Comparison of ENCODE assay signal across 13 cellular contexts in genomic region chr3:180018588-180018987, GRCh38. TPM values are rescaled to one million over a fixed set of nuclear protein-coding genes. Genes with fewer than 3 reads are reported as not detected.
DNase-seq lines count a peak whose midpoint lies in the region; ATAC-seq and TF ChIP-seq lines count a peak whose summit lies in the region.
"Had no signal": no experiment of that assay in that cellular context is flagged by ENCODE, and none has a peak within 500 bp of the region (broad histone marks: within the 10 kb centered on the region; RNA-seq: fewer than 3 reads in every experiment).

No MANE protein-coding gene starts in this region.

- POLR2A ChIA-PET in PC-3 (lab: Charles Lee; ENCODE audit: unreplicated experiment) = no interaction called here

- H3K9me2 ChIP-seq in PC-3 (replicated peaks; ENCODE audit: low read length) = no peaks in the 10 kb centered on the region

- BruUV-seq in PC-3 (replicated peaks; lab: Mats Ljungman, UMichigan) = no TSS peak

- H3F3A ChIP-seq in PC-3 (ENCODE audit: low read length, unreplicated experiment) (no peaks in the 10 kb centered on the region), neural progenitor cell (ENCODE audit: low read depth) (no peaks in the 10 kb centered on the region)

- no peaks in the 10 kb centered on the region for H3K4me1 ChIP-seq in H9 (ENCODE audit: insufficient read depth, low read length)
- no peaks in the 10 kb centered on the region for H3K4me1 ChIP-seq in PC-3 (ENCODE audit: insufficient read depth, low read length)
- H3K4me1 ChIP-seq in neural progenitor cell = no peaks in the 10 kb centered on the region
- H3K4me1 ChIP-seq in heart right ventricle = no peaks in the 10 kb centered on the region
- H3K4me1 ChIP-seq in mesenchymal stem cell (ENCODE audit: control insufficient read depth, insufficient read depth, low read depth, low read length) = no peaks in the 10 kb centered on the region

- DNase-seq in H9 (peak; percentile 30), PC-3 (peak; percentile 10), neural progenitor cell (ENCODE audit: low spot score) (peak; percentile 48), heart right ventricle (no peak), mesenchymal stem cell (no peak)
- DNase-seq in activated T-helper 1 cell treated with anti-CD3 and anti-CD28 coated beads, Interleukin-12 subunit alpha, Interleukin-12 subunit beta, Interleukin-2, Interleukin-4 antibody, amounts not matched to agents 30 ng/mL and 10 ng/mL and 1 ng/mL, durations not matched to agents 14 hours and 24 hours and 36 hours (ENCODE audit: low spot score) = no peak
- DNase-seq: activated CD4-positive, CD25-positive, alpha-beta regulatory T cell treated with anti-CD3 and anti-CD28 coated beads, Interleukin-2, amount 50 U/mL, for 72 hours; CD8-positive, alpha-beta memory T cell; cerebellar nuclear complex; NCI-H510A treated with DMSO at 0.1 percent for 48 hours had no signal

- H4K91ac ChIP-seq in H9 (ENCODE audit: insufficient read length, low read depth, low read length) (no peak overlapping the region), mesenchymal stem cell (ENCODE audit: low read length) (no peak overlapping the region)

- no peak overlapping the region for H4K5ac ChIP-seq in H9 (ENCODE audit: insufficient read length, low read depth, low read length)

- no peak overlapping the region for H3K4me2 ChIP-seq in H9 (ENCODE audit: insufficient read depth, insufficient read length, low read length)
- H3K4me2 ChIP-seq in PC-3 (ENCODE audit: low read length) = no peak overlapping the region
- no peak overlapping the region for H3K4me2 ChIP-seq in neural progenitor cell
- no peak overlapping the region for H3K4me2 ChIP-seq in mesenchymal stem cell (ENCODE audit: low read length, poor library complexity, severe bottlenecking)

- H3K4ac ChIP-seq in H9 (ENCODE audit: low read depth, low read length) = no peak overlapping the region
- H3K4ac ChIP-seq in mesenchymal stem cell (ENCODE audit: low read depth in 1 of 2, low read length in 2 of 2) = no peak overlapping the region

- H3K79me2 ChIP-seq in H9 (ENCODE audit: insufficient read depth, low read length) = no peaks in the 10 kb centered on the region
- H3K79me2 ChIP-seq in PC-3 (ENCODE audit: low read length) = no peaks in the 10 kb centered on the region
- no peaks in the 10 kb centered on the region for H3K79me2 ChIP-seq in neural progenitor cell (ENCODE audit: low read depth)

- no peak overlapping the region for H3K23ac ChIP-seq in H9 (ENCODE audit: insufficient read length, low read depth, low read length)
- H3K23ac ChIP-seq in mesenchymal stem cell (ENCODE audit: low read length in 2 of 2) = no peak overlapping the region

- H4K8ac ChIP-seq in H9 (replicated peaks; ENCODE audit: insufficient read length, low read depth, low read length) (no peak overlapping the region), mesenchymal stem cell (ENCODE audit: low read length) (no peak overlapping the region)

- no peaks in the 10 kb centered on the region for H3K36me3 ChIP-seq in PC-3 (ENCODE audit: low read depth, low read length)
- no peaks in the 10 kb centered on the region for H3K36me3 ChIP-seq in neural progenitor cell
- no peaks in the 10 kb centered on the region for H3K36me3 ChIP-seq in heart right ventricle
- H3K36me3 ChIP-seq in mesenchymal stem cell (ENCODE audit: control insufficient read depth in 1 of 2, insufficient read depth in 2 of 2, low read depth in 1 of 2, low read length in 2 of 2) = no peaks in the 10 kb centered on the region

- H3K56ac ChIP-seq in H9 (ENCODE audit: insufficient read length, low read depth, low read length) = no peak overlapping the region

- H3K27ac Mint-ChIP-seq in H9 = no peak overlapping the region
- H3K27ac Mint-ChIP-seq in neural progenitor cell = no peak overlapping the region
- H3K27ac Mint-ChIP-seq in activated T-helper 1 cell treated with anti-CD3 and anti-CD28 coated beads, Interleukin-12 subunit alpha, Interleukin-12 subunit beta, Interleukin-2, Interleukin-4 antibody, amounts not matched to agents 30 ng/mL and 10 ng/mL and 1 ng/mL, durations not matched to agents 14 hours and 24 hours and 36 hours = no peak overlapping the region
- H3K27ac Mint-ChIP-seq: CD8-positive, alpha-beta memory T cell; nephron had no signal

- H2BK120ac ChIP-seq in H9 (ENCODE audit: low read depth, low read length, poor library complexity, severe bottlenecking) (no peak overlapping the region), mesenchymal stem cell (ENCODE audit: low read depth, low read length) (no peak overlapping the region)

- no peak overlapping the region for H2BK5ac ChIP-seq in H9 (ENCODE audit: insufficient read length, low read length)
- H2BK5ac ChIP-seq in mesenchymal stem cell (ENCODE audit: low read depth, low read length, poor library complexity, severe bottlenecking) = no peak overlapping the region

- no CpG with 5 or more reads among the region's 4 CpGs for WGBS in H9 (ENCODE audit: extremely low coverage, insufficient read length, low lambda C conversion rate)
- 39 to 51% methylated on average over 4 of the region's 4 CpGs for WGBS in heart right ventricle, 2 donors
- 48% methylated on average over 3 of the region's 4 CpGs for WGBS in mesenchymal stem cell

- H2AFZ ChIP-seq in H9 (ENCODE audit: low read length) = no peak overlapping the region
- H2AFZ ChIP-seq in PC-3 (ENCODE audit: low read length) = peak overlapping the region; percentile 37; the same call in 1 of the 2 replicates
- no peak overlapping the region for H2AFZ ChIP-seq in neural progenitor cell (replicated peaks)
- no peak overlapping the region for H2AFZ ChIP-seq in mesenchymal stem cell (ENCODE audit: low read depth, low read length)

- no peak overlapping the region for H3K9ac ChIP-seq in H9 (ENCODE audit: extremely low read depth, insufficient read length, low read length)
- H3K9ac ChIP-seq in PC-3 (ENCODE audit: low read length) = no peak overlapping the region
- no peak overlapping the region for H3K9ac ChIP-seq in neural progenitor cell
- H3K9ac ChIP-seq in mesenchymal stem cell (ENCODE audit: low read length) = no peak overlapping the region

- no peak overlapping the region for H3T11ph ChIP-seq in H9 (ENCODE audit: low read length)

- no peaks in the 10 kb centered on the region for H4K20me1 ChIP-seq in H9 (ENCODE audit: control insufficient read depth, insufficient read depth, insufficient read length)
- H4K20me1 ChIP-seq in PC-3 (ENCODE audit: low read length) = no peaks in the 10 kb centered on the region
- no peaks in the 10 kb centered on the region for H4K20me1 ChIP-seq in neural progenitor cell (ENCODE audit: low read depth)

- no peaks in the 10 kb centered on the region for H3K4me1 Mint-ChIP-seq in H9
- H3K4me1 Mint-ChIP-seq in neural progenitor cell = no peaks in the 10 kb centered on the region
- H3K4me1 Mint-ChIP-seq in activated T-helper 1 cell treated with anti-CD3 and anti-CD28 coated beads, Interleukin-12 subunit alpha, Interleukin-12 subunit beta, Interleukin-2, Interleukin-4 antibody, amounts not matched to agents 30 ng/mL and 10 ng/mL and 1 ng/mL, durations not matched to agents 14 hours and 24 hours and 36 hours (ENCODE audit: low read depth) = no peaks in the 10 kb centered on the region
- H3K4me1 Mint-ChIP-seq: CD8-positive, alpha-beta memory T cell; nephron had no signal

- intact Hi-C loops in PC-3 (cut with micrococcal nuclease) = no loop called here
- intact Hi-C loops in activated T-helper 1 cell treated with anti-CD3 and anti-CD28 coated beads, Interleukin-12 subunit alpha, Interleukin-12 subunit beta, Interleukin-2, Interleukin-4 antibody, amounts not matched to agents 30 ng/mL and 10 ng/mL and 1 ng/mL, durations not matched to agents 14 hours and 24 hours and 36 hours (cut with micrococcal nuclease) = loop anchor here (10.0 kb wide), 1 partner anchor 94 kb away; no protein-coding TSS in a partner anchor
- intact Hi-C loops in heart right ventricle (cut with DNase I) = no loop called here

- H3K27me3 ChIP-seq in H9 (ENCODE audit: insufficient read depth, low read length) (no peaks in the 10 kb centered on the region), PC-3 (ENCODE audit: low read length) (no peaks in the 10 kb centered on the region), neural progenitor cell (no peaks in the 10 kb centered on the region), heart right ventricle (no peaks in the 10 kb centered on the region), mesenchymal stem cell (ENCODE audit: control insufficient read depth in 1 of 2, insufficient read depth in 1 of 2, low read length in 2 of 2) (no peaks in the 10 kb centered on the region)

- ATAC-seq in GM18511 (IDR thresholded peaks at IDR 0.05; ENCODE audit: unreplicated experiment) (peak; percentile 94), PC-3 (peak; percentile 48; the same call in 1 of the 2 replicates), GM19397 (IDR thresholded peaks at IDR 0.05; ENCODE audit: unreplicated experiment) (no peak), heart right ventricle (no peak)

- no peak overlapping the region for H2AK5ac ChIP-seq in H9 (ENCODE audit: insufficient read length, low read length)
- no peak overlapping the region for H2AK5ac ChIP-seq in mesenchymal stem cell (ENCODE audit: low read length, severe bottlenecking)

- H3K9me3 Mint-ChIP-seq in H9 (no peaks in the 10 kb centered on the region), neural progenitor cell (no peaks in the 10 kb centered on the region)
- no peaks in the 10 kb centered on the region for H3K9me3 Mint-ChIP-seq in activated T-helper 1 cell treated with anti-CD3 and anti-CD28 coated beads, Interleukin-12 subunit alpha, Interleukin-12 subunit beta, Interleukin-2, Interleukin-4 antibody, amounts not matched to agents 30 ng/mL and 10 ng/mL and 1 ng/mL, durations not matched to agents 14 hours and 24 hours and 36 hours
- H3K9me3 Mint-ChIP-seq: CD8-positive, alpha-beta memory T cell; nephron had no signal

- H3K9me3 ChIP-seq in H9 (ENCODE audit: control insufficient read depth, low read depth, low read length) (no peaks in the 10 kb centered on the region), PC-3 (ENCODE audit: low read length) (no peaks in the 10 kb centered on the region), neural progenitor cell (ENCODE audit: low read depth) (no peaks in the 10 kb centered on the region), heart right ventricle (no peaks in the 10 kb centered on the region), mesenchymal stem cell (ENCODE audit: control insufficient read depth, low read length) (no peaks in the 10 kb centered on the region)

- no peak overlapping the region for H3K27ac ChIP-seq in H9 (ENCODE audit: insufficient read length, low read depth, low read length)
- no peak overlapping the region for H3K27ac ChIP-seq in PC-3 (ENCODE audit: low read length)
- no peak overlapping the region for H3K27ac ChIP-seq in neural progenitor cell
- H3K27ac ChIP-seq in heart right ventricle = no peak overlapping the region
- no peak overlapping the region for H3K27ac ChIP-seq in mesenchymal stem cell (ENCODE audit: low read length, poor library complexity, severe bottlenecking)

- H3K36me3 Mint-ChIP-seq in H9 (ENCODE audit: insufficient read depth in 1 of 3, low read depth in 3 of 3) = no peaks in the 10 kb centered on the region
- no peaks in the 10 kb centered on the region for H3K36me3 Mint-ChIP-seq in neural progenitor cell
- no peaks in the 10 kb centered on the region for H3K36me3 Mint-ChIP-seq in activated T-helper 1 cell treated with anti-CD3 and anti-CD28 coated beads, Interleukin-12 subunit alpha, Interleukin-12 subunit beta, Interleukin-2, Interleukin-4 antibody, amounts not matched to agents 30 ng/mL and 10 ng/mL and 1 ng/mL, durations not matched to agents 14 hours and 24 hours and 36 hours (ENCODE audit: low read depth)
- H3K36me3 Mint-ChIP-seq: CD8-positive, alpha-beta memory T cell had no signal

- no peak overlapping the region for H3K4me3 ChIP-seq in PC-3 (ENCODE audit: low read length)
- no peak overlapping the region for H3K4me3 ChIP-seq in neural progenitor cell
- H3K4me3 ChIP-seq in heart right ventricle = no peak overlapping the region
- H3K4me3 ChIP-seq in mesenchymal stem cell (ENCODE audit: insufficient read depth in 1 of 2, low read depth in 1 of 2, low read length in 2 of 2) = no peak overlapping the region

- CTCF ChIA-PET in PC-3 (lab: Charles Lee) = interaction anchor here (0.6 to 0.8 kb wide), 2 partner anchors 27 to 577 kb away, joined by 3 read pairs; no protein-coding TSS in a partner anchor

- no peak overlapping the region for H2BK20ac ChIP-seq in H9 (ENCODE audit: low read depth, low read length, poor library complexity, severe bottlenecking)

- no peak overlapping the region for H3K18ac ChIP-seq in H9 (ENCODE audit: insufficient read length, low read depth, low read length)
- no peak overlapping the region for H3K18ac ChIP-seq in mesenchymal stem cell (ENCODE audit: low read depth in 1 of 2, low read length in 2 of 2)

- H3K79me1 ChIP-seq in H9 (ENCODE audit: insufficient read depth, low read depth, low read length, poor library complexity, severe bottlenecking) (no peaks in the 10 kb centered on the region), mesenchymal stem cell (replicated peaks; ENCODE audit: low read length, poor library complexity, severe bottlenecking) (no peaks in the 10 kb centered on the region)

- no peak overlapping the region for H3K14ac ChIP-seq in H9 (ENCODE audit: insufficient read depth, low read length)
- no peak overlapping the region for H3K14ac ChIP-seq in mesenchymal stem cell (ENCODE audit: low read length in 2 of 2)

- H3K23me2 ChIP-seq in H9 (ENCODE audit: insufficient read length, low read depth, low read length, poor library complexity, severe bottlenecking) = no peaks in the 10 kb centered on the region

- TF ChIP-seq CTCF in H9 (conservative IDR thresholded peaks at IDR 0.05) (peak; percentile 44; the same call in 1 of the 3 replicates), PC-3 (conservative IDR thresholded peaks at IDR 0.05; ENCODE audit: low read depth, low read length) (peak; percentile 34; the same call in 1 of the 2 replicates), neural progenitor cell (IDR thresholded peaks at IDR 0.05) (peak; percentile 42), heart right ventricle (IDR thresholded peaks at IDR 0.05) (no peak)

- H3K27me3 Mint-ChIP-seq in H9 (ENCODE audit: low read depth) = no peaks in the 10 kb centered on the region
- no peaks in the 10 kb centered on the region for H3K27me3 Mint-ChIP-seq in neural progenitor cell (ENCODE audit: insufficient read depth, low read depth)
- H3K27me3 Mint-ChIP-seq in activated T-helper 1 cell treated with anti-CD3 and anti-CD28 coated beads, Interleukin-12 subunit alpha, Interleukin-12 subunit beta, Interleukin-2, Interleukin-4 antibody, amounts not matched to agents 30 ng/mL and 10 ng/mL and 1 ng/mL, durations not matched to agents 14 hours and 24 hours and 36 hours (ENCODE audit: insufficient read depth) = no peaks in the 10 kb centered on the region
- H3K27me3 Mint-ChIP-seq: CD8-positive, alpha-beta memory T cell had no signal

- no peak overlapping the region for H2BK15ac ChIP-seq in H9 (ENCODE audit: low read depth, low read length)
- no peak overlapping the region for H2BK15ac ChIP-seq in mesenchymal stem cell (ENCODE audit: low read depth, poor library complexity, severe bottlenecking)

- H3K4me3 Mint-ChIP-seq in H9 (no peak overlapping the region), neural progenitor cell (no peak overlapping the region)
- no peak overlapping the region for H3K4me3 Mint-ChIP-seq in activated T-helper 1 cell treated with anti-CD3 and anti-CD28 coated beads, Interleukin-12 subunit alpha, Interleukin-12 subunit beta, Interleukin-2, Interleukin-4 antibody, amounts not matched to agents 30 ng/mL and 10 ng/mL and 1 ng/mL, durations not matched to agents 14 hours and 24 hours and 36 hours
- H3K4me3 Mint-ChIP-seq: CD8-positive, alpha-beta memory T cell; nephron had no signal

- no peak overlapping the region for H2BK12ac ChIP-seq in H9 (ENCODE audit: insufficient read length, low read depth, low read length)
- no peak overlapping the region for H2BK12ac ChIP-seq in mesenchymal stem cell (ENCODE audit: low read length in 2 of 2)

RNA-seq across cellular contexts. Expression of gene PEX5L, which starts 18.1 kb away (rescaled TPM):
- total RNA-seq in H9 (2021) (0.85 and 1.4 TPM in 2 replicates), PC-3 (2014; rRNA removed) (0.69 and 0.86 TPM in 2 replicates), neural progenitor cell (ENCODE audit: low replicate concordance) (0.62 and 0.90 TPM in 2 replicates), heart right ventricle (under 1 TPM in 7 of 10 donors, not detected in 3; 0.25 to 0.94 (median 0.42) TPM)
- total RNA-seq in activated T-helper 1 cell treated with anti-CD3 and anti-CD28 coated beads, Interleukin-12 subunit alpha, Interleukin-12 subunit beta, Interleukin-2, Interleukin-4 antibody, amounts not matched to agents 30 ng/mL and 10 ng/mL and 1 ng/mL, durations not matched to agents 14 hours and 24 hours and 36 hours = 0.17 and 0.67 TPM in 2 replicates
- under 1 TPM; 0.01 to 0.07 TPM for polyA plus RNA-seq in heart right ventricle
- polyA plus RNA-seq in mesenchymal stem cell (2013, experiment 1 of 2) = not detected
- polyA plus RNA-seq in mesenchymal stem cell (2013, experiment 2 of 2) = 0.01 TPM
- total RNA-seq: CD8-positive, alpha-beta memory T cell had no signal

Comparison
In these comparisons a context has a peak if more than half of its experiments do, and no peak if none do; other contexts are left out.
1. ATAC-seq: peak in GM18511 (single experiment) and PC-3 (single experiment); none in GM19397 (single experiment) and heart right ventricle (0 of 8).
2. DNase-seq: peak in H9 (single experiment), PC-3 (single experiment) and neural progenitor cell (single experiment); none in activated T-helper 1 cell treated with anti-CD3 and anti-CD28 coated beads, Interleukin-12 subunit alpha, Interleukin-12 subunit beta, Interleukin-2, Interleukin-4 antibody, amounts not matched to agents 30 ng/mL and 10 ng/mL and 1 ng/mL, durations not matched to agents 14 hours and 24 hours and 36 hours (single experiment), heart right ventricle (0 of 2) and mesenchymal stem cell (single experiment).
3. CTCF ChIP-seq: peak in H9 (single experiment), PC-3 (single experiment) and neural progenitor cell (single experiment); none in heart right ventricle (0 of 9).